Comparison of ENCODE assay signal across 21 cellular contexts in genomic region chr5:67308988-67309688, GRCh38.
"Had no signal": no experiment of that assay in that cellular context is flagged by ENCODE, and none has a peak within 500 bp of the region (broad histone marks: within the 10 kb centered on the region; RNA-seq: fewer than 3 reads in every experiment).

No MANE protein-coding gene starts in this region.

- H3K27me3 ChIP-seq: foreskin keratinocyte, hepatocyte, neutrophil, spleen, testis, tibial nerve, upper lobe of right lung had no signal

- H3K36me3 Mint-ChIP-seq: stimulated activated naive B cell treated with anti-CD40 and anti-IgM and Interleukin-4, amounts not matched to agents 10 μg/mL and 1 μg/mL and 100 μg/mL, for 72 hours had no signal

- H3K4me1 ChIP-seq: testis had no signal

- H3K79me2 ChIP-seq: hepatocyte had no signal

- H3K27ac ChIP-seq: epithelial cell of prostate, foreskin keratinocyte, hepatocyte, neutrophil, spleen, testis, tibial nerve, upper lobe of right lung, vagina had no signal

- H3K4me3 ChIP-seq: hepatocyte, mucosa of descending colon, spleen, testis, tibial nerve, upper lobe of right lung, vagina had no signal

- H3K36me3 ChIP-seq: neutrophil, spleen, tibial nerve, upper lobe of right lung, vagina had no signal

- DNase-seq: effector memory CD4-positive, alpha-beta T cell; foreskin keratinocyte; head of caudate nucleus; kidney; left cardiac atrium; mucosa of descending colon; naive thymus-derived CD8-positive, alpha-beta T cell; spleen; stimulated activated CD4-positive, alpha-beta T cell treated with anti-CD3 and anti-CD28 coated beads, Interleukin-15, amount 100 ng/mL, for 24 hours; stimulated activated CD4-positive, alpha-beta T cell treated with anti-CD3 and anti-CD28 coated beads, Interleukin-1b, Interleukin-23, amount 100 ng/mL, for 48 hours; stimulated activated CD4-positive, alpha-beta T cell treated with anti-CD3 and anti-CD28 coated beads, Interleukin-4, amount 100 ng/mL, for 24 hours; stimulated activated naive B cell treated with anti-CD40 and anti-IgM and Interleukin-4, amounts not matched to agents 10 μg/mL and 1 μg/mL and 100 μg/mL, for 72 hours; stimulated activated naive CD8-positive, alpha-beta T cell treated with anti-CD3 and anti-CD28 coated beads, Interleukin-15, amount 100 ng/mL, for 72 hours; testis; upper lobe of right lung had no signal

- H2AFZ ChIP-seq: hepatocyte had no signal

- H3K27me3 Mint-ChIP-seq: stimulated activated naive B cell treated with anti-CD40 and anti-IgM and Interleukin-4, amounts not matched to agents 10 μg/mL and 1 μg/mL and 100 μg/mL, for 72 hours; stimulated activated naive CD8-positive, alpha-beta T cell treated with anti-CD3 and anti-CD28 coated beads, Interleukin-15, amount 100 ng/mL, for 72 hours had no signal

- ATAC-seq: foreskin keratinocyte; left cardiac atrium; mucosa of descending colon; naive thymus-derived CD8-positive, alpha-beta T cell; sciatic nerve; stimulated activated naive B cell treated with anti-CD40 and anti-IgM and Interleukin-4, amounts not matched to agents 10 μg/mL and 1 μg/mL and 100 μg/mL, for 72 hours; stimulated activated naive CD8-positive, alpha-beta T cell treated with anti-CD3 and anti-CD28 coated beads, Interleukin-15, amount 100 ng/mL, for 72 hours; upper lobe of right lung had no signal

- H3K4me3 Mint-ChIP-seq: naive thymus-derived CD8-positive, alpha-beta T cell; stimulated activated naive B cell treated with anti-CD40 and anti-IgM and Interleukin-4, amounts not matched to agents 10 μg/mL and 1 μg/mL and 100 μg/mL, for 72 hours; stimulated activated naive CD8-positive, alpha-beta T cell treated with anti-CD3 and anti-CD28 coated beads, Interleukin-15, amount 100 ng/mL, for 72 hours had no signal

- H3K9me3 ChIP-seq: mucosa of descending colon, neutrophil, testis, tibial nerve, upper lobe of right lung, vagina had no signal

- H3K27ac Mint-ChIP-seq: naive thymus-derived CD8-positive, alpha-beta T cell; stimulated activated naive B cell treated with anti-CD40 and anti-IgM and Interleukin-4, amounts not matched to agents 10 μg/mL and 1 μg/mL and 100 μg/mL, for 72 hours; stimulated activated naive CD8-positive, alpha-beta T cell treated with anti-CD3 and anti-CD28 coated beads, Interleukin-15, amount 100 ng/mL, for 72 hours had no signal

- H3K4me2 ChIP-seq: hepatocyte had no signal
